ENCODE assay signal across 19 cellular contexts in genomic region chr10:118565301-118566075, GRCh38. TPM values are rescaled to one million over a fixed set of nuclear protein-coding genes. Genes with fewer than 3 reads are reported as not detected.
DNase-seq lines count a peak whose midpoint lies in the region; ATAC-seq and TF ChIP-seq lines count a peak whose summit lies in the region.
"Had no signal": no experiment of that assay in that cellular context is flagged by ENCODE, and none has a peak within 500 bp of the region (broad histone marks: within the 10 kb centered on the region; RNA-seq: fewer than 3 reads in every experiment).

No MANE protein-coding gene starts in this region.

- POLR2A ChIA-PET in activated CD4-positive, alpha-beta T cell treated with anti-CD3 and anti-CD28 coated beads for 36 hours (lab: Charles Lee) = no interaction called here

- H4K91ac ChIP-seq in neuronal stem cell (ENCODE audit: low read depth, low read length, poor library complexity) = no peak overlapping the region

- no peak for TF ChIP-seq EP300 in esophagus muscularis mucosa (IDR thresholded peaks at IDR 0.05)

- H3K9ac ChIP-seq in neuronal stem cell (ENCODE audit: low read depth, low read length, poor library complexity) = no peak overlapping the region
- H3K9ac ChIP-seq: BLaER1, GM23248 had no signal

- no peaks in the 10 kb centered on the region for H3K79me1 ChIP-seq in neuronal stem cell (ENCODE audit: low read depth, low read length)

- H3K27ac ChIP-seq in esophagus muscularis mucosa (replicated peaks in 1 of 4) (no peak overlapping the region), neuronal stem cell (replicated peaks; ENCODE audit: low read length) (no peak overlapping the region)
- H3K27ac ChIP-seq: 22Rv1, A549, BLaER1, GM23248 had no signal

- CTCF ChIA-PET in activated CD4-positive, alpha-beta T cell treated with anti-CD3 and anti-CD28 coated beads for 36 hours (lab: Charles Lee) = interaction anchor here (0.6 to 5.1 kb wide), 3 partner anchors 114 to 156 kb away, joined by 3 to 81 read pairs (median 8); no protein-coding TSS in a partner anchor

- H3K36me3 Mint-ChIP-seq in activated CD4-positive, alpha-beta T cell treated with anti-CD3 and anti-CD28 coated beads, Interleukin-2, amount 10 ng/mL, durations not matched to agents 24 days and 14 days (ENCODE audit: low read depth) = no peaks in the 10 kb centered on the region
- H3K36me3 Mint-ChIP-seq in activated CD4-positive, alpha-beta T cell treated with anti-CD3 and anti-CD28 coated beads for 36 hours (ENCODE audit: low read depth) = no peaks in the 10 kb centered on the region
- H3K36me3 Mint-ChIP-seq: CD14-positive monocyte; CD4-positive, alpha-beta memory T cell had no signal

- H3K27me3 ChIP-seq in esophagus muscularis mucosa (no peaks in the 10 kb centered on the region), neuronal stem cell (ENCODE audit: control insufficient read depth in 3 of 3, insufficient read depth in 3 of 3, low read depth in 1 of 3, low read length in 3 of 3) (peaks cover 0 to 15% (median 0%) of the 10 kb centered on the region in 3 experiments)
- H3K27me3 ChIP-seq: BLaER1 had no signal

- H2BK15ac ChIP-seq in neuronal stem cell (ENCODE audit: low read length) = no peak overlapping the region

- ATAC-seq in activated CD4-positive, alpha-beta T cell treated with anti-CD3 and anti-CD28 coated beads for 36 hours = no peak

- H3K9me3 ChIP-seq in esophagus muscularis mucosa (peaks cover 0 to 13% (median 5%) of the 10 kb centered on the region in 4 donors), neuronal stem cell (replicated peaks in 1 of 2; ENCODE audit: control insufficient read depth in 2 of 2, insufficient read depth in 1 of 2, low read depth in 1 of 2, low read length in 2 of 2) (no peaks in the 10 kb centered on the region)
- H3K9me3 ChIP-seq: A549, HAP-1 had no signal

- H3K27me3 Mint-ChIP-seq in activated CD4-positive, alpha-beta T cell treated with anti-CD3 and anti-CD28 coated beads, Interleukin-2, amount 10 ng/mL, durations not matched to agents 24 days and 14 days = peaks cover 25% of the 10 kb centered on the region
- H3K27me3 Mint-ChIP-seq in activated CD4-positive, alpha-beta T cell treated with anti-CD3 and anti-CD28 coated beads for 36 hours = peaks cover 6% of the 10 kb centered on the region

- H2BK12ac ChIP-seq in neuronal stem cell (ENCODE audit: low read length) = no peak overlapping the region

- DNase-seq in activated CD4-positive, alpha-beta T cell treated with anti-CD3 and anti-CD28 coated beads, Interleukin-2, amount 10 ng/mL, durations not matched to agents 24 days and 14 days = peak; percentile 52
- DNase-seq in activated CD4-positive, alpha-beta T cell treated with anti-CD3 and anti-CD28 coated beads for 36 hours = no peak
- DNase-seq in esophagus muscularis mucosa (ENCODE audit: extremely low spot score) = peak; percentile 82
- DNase-seq in neuronal stem cell (ENCODE audit: low spot score) = no peak
- no peak for DNase-seq in NCI-H1930 (lab: John Stamatoyannopoulos, UW)
- no peak for DNase-seq in SIG-M5 (lab: John Stamatoyannopoulos, UW)
- no peak for DNase-seq in activated CD4-positive, CD25-positive, alpha-beta regulatory T cell treated with anti-CD3 and anti-CD28 coated beads, Interleukin-2, amount 50 U/mL, for 72 hours
- DNase-seq: CD4-positive, alpha-beta memory T cell; DMS79; GDM1 had no signal

- H3K14ac ChIP-seq in neuronal stem cell (ENCODE audit: low read length) = no peak overlapping the region

- H3K9me3 Mint-ChIP-seq in activated CD4-positive, alpha-beta T cell treated with anti-CD3 and anti-CD28 coated beads, Interleukin-2, amount 10 ng/mL, durations not matched to agents 24 days and 14 days = no peaks in the 10 kb centered on the region
- no peaks in the 10 kb centered on the region for H3K9me3 Mint-ChIP-seq in activated CD4-positive, alpha-beta T cell treated with anti-CD3 and anti-CD28 coated beads for 36 hours (ENCODE audit: low read depth)

- H3K4me1 ChIP-seq in esophagus muscularis mucosa (peaks cover 4 to 41% (median 37%) of the 10 kb centered on the region in 4 donors), neuronal stem cell (ENCODE audit: control insufficient read depth in 2 of 2, insufficient read depth in 1 of 2, low read depth in 1 of 2, low read length in 2 of 2) (peaks cover 2 to 3% of the 10 kb centered on the region in 2 donors)
- H3K4me1 ChIP-seq: A549, BLaER1, HAP-1 had no signal

- H3K18ac ChIP-seq in neuronal stem cell (ENCODE audit: low read length) = no peak overlapping the region

- intact Hi-C loops in activated CD4-positive, alpha-beta T cell treated with anti-CD3 and anti-CD28 coated beads, Interleukin-2, amount 10 ng/mL, durations not matched to agents 24 days and 14 days (cut with micrococcal nuclease) = loop anchor here (5.0 kb wide), 1 partner anchor 462 kb away; the partner anchor contains the start of gene NANOS1
- intact Hi-C loops in activated CD4-positive, alpha-beta T cell treated with anti-CD3 and anti-CD28 coated beads for 36 hours (cut with DNase I, micrococcal nuclease) = loop anchor here in 1 of 2 experiments (5.0 kb wide), 1 partner anchor 462 kb away; the partner anchor contains the start of gene NANOS1
- intact Hi-C loops in esophagus muscularis mucosa (cut with DNase I) = loop anchor here (5.0 kb wide), 1 partner anchor 237 kb away; no protein-coding TSS in a partner anchor

- no peak for TF ChIP-seq CTCF in esophagus muscularis mucosa (IDR thresholded peaks at IDR 0.05)

- H2AFZ ChIP-seq in neuronal stem cell (ENCODE audit: low read length) = no peak overlapping the region
- H2AFZ ChIP-seq: GM23248 had no signal

- no peak overlapping the region for H3K23ac ChIP-seq in neuronal stem cell (ENCODE audit: low read depth, low read length, poor library complexity)

- H2BK120ac ChIP-seq in neuronal stem cell (ENCODE audit: low read depth, low read length) = no peak overlapping the region

- H3K4me3 Mint-ChIP-seq in activated CD4-positive, alpha-beta T cell treated with anti-CD3 and anti-CD28 coated beads, Interleukin-2, amount 10 ng/mL, durations not matched to agents 24 days and 14 days = no peak overlapping the region
- H3K4me3 Mint-ChIP-seq in activated CD4-positive, alpha-beta T cell treated with anti-CD3 and anti-CD28 coated beads for 36 hours = no peak overlapping the region
- H3K4me3 Mint-ChIP-seq: CD14-positive monocyte; CD4-positive, alpha-beta memory T cell had no signal

- 87% methylated on average over 12 of the region's 12 CpGs for WGBS in esophagus muscularis mucosa
- no CpG with 5 or more reads among the region's 12 CpGs for WGBS in neuronal stem cell (ENCODE audit: extremely low coverage in 2 of 2, insufficient read length in 2 of 2, insufficient replicate concordance in 1 of 2), 2 donors

- no peak overlapping the region for H2BK5ac ChIP-seq in neuronal stem cell (ENCODE audit: low read length)

- H4K8ac ChIP-seq in neuronal stem cell (ENCODE audit: low read depth, low read length) = no peak overlapping the region

- no peak for TF ChIP-seq POLR2A in esophagus muscularis mucosa (IDR thresholded peaks at IDR 0.05; ENCODE audit: low read depth)

- H3K4me1 Mint-ChIP-seq in activated CD4-positive, alpha-beta T cell treated with anti-CD3 and anti-CD28 coated beads, Interleukin-2, amount 10 ng/mL, durations not matched to agents 24 days and 14 days = no peaks in the 10 kb centered on the region
- peaks cover 4% of the 10 kb centered on the region for H3K4me1 Mint-ChIP-seq in activated CD4-positive, alpha-beta T cell treated with anti-CD3 and anti-CD28 coated beads for 36 hours

- no peak overlapping the region for H3K4me3 ChIP-seq in esophagus muscularis mucosa
- no peak overlapping the region for H3K4me3 ChIP-seq in neuronal stem cell (ENCODE audit: low read length in 2 of 2)
- H3K4me3 ChIP-seq: A549, BLaER1, GM23248, HAP-1 had no signal

- peak overlapping the region; percentile 27 for H2AK5ac ChIP-seq in neuronal stem cell (ENCODE audit: low read depth, low read length)

- no peaks in the 10 kb centered on the region for H3K36me3 ChIP-seq in esophagus muscularis mucosa
- H3K36me3 ChIP-seq in neuronal stem cell (replicated peaks in 1 of 2; ENCODE audit: control insufficient read depth in 2 of 2, insufficient read depth in 2 of 2, low read length in 2 of 2) = no peaks in the 10 kb centered on the region
- H3K36me3 ChIP-seq: BLaER1, HAP-1 had no signal

- no peak overlapping the region for H3K27ac Mint-ChIP-seq in activated CD4-positive, alpha-beta T cell treated with anti-CD3 and anti-CD28 coated beads, Interleukin-2, amount 10 ng/mL, durations not matched to agents 24 days and 14 days
- no peak overlapping the region for H3K27ac Mint-ChIP-seq in activated CD4-positive, alpha-beta T cell treated with anti-CD3 and anti-CD28 coated beads for 36 hours
- H3K27ac Mint-ChIP-seq: CD14-positive monocyte; CD4-positive, alpha-beta memory T cell had no signal

- H3K4me2 ChIP-seq in neuronal stem cell (ENCODE audit: insufficient read depth, low read length, poor library complexity, severe bottlenecking) = no peak overlapping the region
- H3K4me2 ChIP-seq: A549, BLaER1 had no signal

- no peak overlapping the region for H3K4ac ChIP-seq in neuronal stem cell (ENCODE audit: low read length)

RNA-seq across cellular contexts. Expression of gene PRLHR, which starts 30.0 kb away (rescaled TPM):
- not detected in 2 replicates for total RNA-seq in activated CD4-positive, alpha-beta T cell treated with anti-CD3 and anti-CD28 coated beads, Interleukin-2, amount 10 ng/mL, durations not matched to agents 24 days and 14 days
- not detected for total RNA-seq in activated CD4-positive, alpha-beta T cell treated with anti-CD3 and anti-CD28 coated beads for 36 hours
- total RNA-seq in esophagus muscularis mucosa = 1 to 10 TPM in 3 of 4 donors, under 1 TPM in 1; 0.78 to 3.0 (median 2.0) TPM
- not detected for polyA plus RNA-seq in neuronal stem cell (2013, experiment 1 of 2)
- polyA plus RNA-seq in neuronal stem cell (2013, experiment 2 of 2) = not detected
- total RNA-seq: CD4-positive, alpha-beta memory T cell; Daoy; GM23248; H4; HepG2 had no signal
- polyA plus RNA-seq: A549; CD14-positive monocyte; CD4-positive, alpha-beta memory T cell; GM23248; HepG2 had no signal

Comparison
In these comparisons a context has a peak if more than half of its experiments do, and no peak if none do; other contexts are left out.
1. DNase-seq: peak in activated CD4-positive, alpha-beta T cell treated with anti-CD3 and anti-CD28 coated beads, Interleukin-2, amount 10 ng/mL, durations not matched to agents 24 days and 14 days (single experiment) and esophagus muscularis mucosa (single experiment); none in activated CD4-positive, alpha-beta T cell treated with anti-CD3 and anti-CD28 coated beads for 36 hours (single experiment), neuronal stem cell (single experiment), NCI-H1930 (0 of 2), SIG-M5 (single experiment) and activated CD4-positive, CD25-positive, alpha-beta regulatory T cell treated with anti-CD3 and anti-CD28 coated beads, Interleukin-2, amount 50 U/mL, for 72 hours (single experiment).